24 cellular contexts compared by ENCODE assay signal in the genomic region with DNA sequence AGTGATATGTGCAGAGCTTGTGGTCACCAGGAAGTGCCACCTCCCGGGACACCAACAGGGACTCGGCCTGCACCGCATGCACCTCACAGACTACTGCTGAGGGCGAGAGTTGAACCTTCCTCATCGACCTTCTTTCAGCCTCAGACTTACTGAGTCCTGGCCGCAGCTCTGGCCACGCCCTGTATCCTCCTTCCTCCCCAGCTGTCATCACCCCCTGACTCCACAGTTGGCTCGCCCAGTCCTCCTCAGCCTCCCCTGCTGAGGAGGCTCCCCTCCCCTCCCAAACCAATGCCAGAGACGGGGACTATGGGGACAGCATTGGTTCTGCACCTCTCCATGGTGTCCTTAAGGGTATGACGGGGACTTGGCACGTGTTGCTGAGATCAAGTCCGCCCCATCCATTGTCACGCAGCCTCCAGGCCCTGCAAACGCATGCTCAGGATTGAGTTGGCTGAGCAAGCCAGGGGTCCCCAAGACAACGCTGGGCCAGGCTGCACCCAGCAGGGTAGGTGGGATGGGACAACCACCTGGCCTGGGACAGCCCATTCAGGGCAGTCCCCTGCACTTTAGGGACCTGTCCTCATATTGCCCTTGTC.
"Had no signal": no experiment of that assay in that cellular context is flagged by ENCODE, and none has a peak within 500 bp of the region (broad histone marks: within the 10 kb centered on the region; RNA-seq: fewer than 3 reads in every experiment).

No MANE protein-coding gene starts in this region.

- H3K9ac ChIP-seq: parathyroid adenoma had no signal

- FAIRE-seq: keratinocyte, small intestine had no signal

- H3K36me3 ChIP-seq: colonic mucosa, gastrocnemius medialis, lower lobe of right lung, neutrophil, right lobe of liver, stomach, thyroid gland had no signal

- H3K27me3 ChIP-seq: colonic mucosa, gastrocnemius medialis, neutrophil, right lobe of liver, stomach, thyroid gland had no signal

- H3K9me3 Mint-ChIP-seq: dendritic cell treated with granulocyte-macrophage colony-stimulating factor and Interleukin-4, amounts not matched to agents 40 ng/mL and 50 ng/mL, for 4 days; endodermal cell; natural killer cell had no signal

- DNase-seq: colonic mucosa; effector CD8-positive, alpha-beta T cell; endodermal cell; foreskin fibroblast; gastrocnemius medialis; head of caudate nucleus; left ventricle myocardium superior; lower lobe of right lung; natural killer cell; right lobe of liver; small intestine; stimulated activated CD4-positive, alpha-beta T cell treated with anti-CD3 and anti-CD28 coated beads, Interleukin-15, amount 100 ng/mL, for 24 hours; stimulated activated CD4-positive, alpha-beta T cell treated with anti-CD3 and anti-CD28 coated beads, Interleukin-2, amount 100 ng/mL, for 48 hours; stimulated activated naive CD4-positive, alpha-beta T cell treated with Interleukin-2 at 50 U/mL for 16 hours; stomach; thyroid gland; trophoblast cell had no signal

- H3K9me3 ChIP-seq: colonic mucosa, gastrocnemius medialis, lower lobe of right lung, neutrophil, right lobe of liver, stomach, thyroid gland had no signal

- H3K4me3 Mint-ChIP-seq: dendritic cell treated with granulocyte-macrophage colony-stimulating factor and Interleukin-4, amounts not matched to agents 40 ng/mL and 50 ng/mL, for 4 days; endodermal cell; natural killer cell had no signal

- H3K36me3 Mint-ChIP-seq: natural killer cell had no signal

- H3K4me3 ChIP-seq: colonic mucosa, gastrocnemius medialis, lower lobe of right lung, right lobe of liver, stomach, thyroid gland had no signal

- ATAC-seq: esophagus mucosa, gastrocnemius medialis, left ventricle myocardium superior, lower lobe of right lung, natural killer cell had no signal

- H3K4me1 Mint-ChIP-seq: endodermal cell had no signal

- H2AFZ ChIP-seq: parathyroid adenoma had no signal

- H3K4me1 ChIP-seq: colonic mucosa, lower lobe of right lung, parathyroid adenoma, right lobe of liver, stomach, thyroid gland had no signal

- H3K79me2 ChIP-seq: parathyroid adenoma had no signal

- H3K27ac Mint-ChIP-seq: dendritic cell treated with granulocyte-macrophage colony-stimulating factor and Interleukin-4, amounts not matched to agents 40 ng/mL and 50 ng/mL, for 4 days; endodermal cell; natural killer cell; progenitor cell of endocrine pancreas had no signal

- H3K27ac ChIP-seq: colonic mucosa, epithelial cell of prostate, gastrocnemius medialis, lower lobe of right lung, neutrophil, parathyroid adenoma, right lobe of liver, stomach, thyroid gland had no signal
